ENCODE assay signal across 9 cellular contexts in the genomic region with DNA sequence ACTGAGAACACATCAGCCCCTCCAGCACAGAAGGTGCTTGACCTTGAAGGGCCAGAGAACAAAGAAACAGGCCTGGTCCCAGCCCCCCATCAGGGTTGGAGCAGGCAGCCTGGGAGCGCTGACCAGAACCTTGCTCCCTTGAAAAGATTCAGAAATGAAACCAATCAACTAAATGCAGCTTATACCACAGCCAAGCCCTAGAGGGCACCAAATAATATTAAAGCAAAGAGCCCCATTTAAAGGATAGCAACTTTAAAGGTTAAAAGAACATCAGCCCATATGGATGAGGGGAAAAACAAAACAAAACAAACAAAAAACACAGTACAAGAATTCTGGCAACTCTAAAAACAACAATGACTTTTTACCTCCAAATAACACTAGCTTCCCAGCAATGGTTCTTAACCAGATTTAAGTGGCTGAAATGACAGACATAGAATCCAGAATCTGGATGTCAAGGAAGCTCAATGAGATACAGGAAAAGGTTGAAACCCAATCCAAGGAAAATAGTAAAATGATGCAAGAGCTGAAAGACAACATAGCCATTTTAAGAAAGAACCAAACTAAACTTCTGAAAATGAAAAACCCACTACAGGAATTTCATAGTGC.
A peak's percentile ranks its signal among the peaks of the same experiment; 100 is the strongest.
DNase-seq lines count a peak whose midpoint lies in the region; ATAC-seq and TF ChIP-seq lines count a peak whose summit lies in the region.
"Had no signal": no experiment of that assay in that cellular context is flagged by ENCODE, and none has a peak within 500 bp of the region (broad histone marks: within the 10 kb centered on the region; RNA-seq: fewer than 3 reads in every experiment).

No MANE protein-coding gene starts in this region.

- no peak overlapping the region for H3K4me2 ChIP-seq in neuronal stem cell (ENCODE audit: insufficient read depth, low read length, poor library complexity, severe bottlenecking)

- no peak overlapping the region for H2BK12ac ChIP-seq in neuronal stem cell (ENCODE audit: low read length)

- ATAC-seq in GM18502 (IDR thresholded peaks at IDR 0.05; ENCODE audit: poor library complexity, unreplicated experiment) = peak; percentile 46
- peak; percentile 72 for ATAC-seq in RWPE2 (ENCODE audit: low read depth)
- no peak for ATAC-seq in HG03045 (IDR thresholded peaks at IDR 0.05; ENCODE audit: unreplicated experiment)
- no peak for ATAC-seq in HG03139 (IDR thresholded peaks at IDR 0.05; ENCODE audit: unreplicated experiment)

- H3K4me3 ChIP-seq in RWPE2 (ENCODE audit: severe bottlenecking) (no peak overlapping the region), neuronal stem cell (ENCODE audit: low read length in 2 of 2) (no peak overlapping the region)
- H3K4me3 ChIP-seq: SJSA1 had no signal

- H3K9me3 ChIP-seq in RWPE2 (ENCODE audit: severe bottlenecking) = no peaks in the 10 kb centered on the region
- H3K9me3 ChIP-seq in neuronal stem cell (replicated peaks in 1 of 2; ENCODE audit: control insufficient read depth in 2 of 2, insufficient read depth in 1 of 2, low read depth in 1 of 2, low read length in 2 of 2) = no peaks in the 10 kb centered on the region
- H3K9me3 ChIP-seq: SJSA1 had no signal

- H3K18ac ChIP-seq in neuronal stem cell (ENCODE audit: low read length) = no peak overlapping the region

- H2BK5ac ChIP-seq in neuronal stem cell (ENCODE audit: low read length) = no peak overlapping the region

- H3K4ac ChIP-seq in neuronal stem cell (ENCODE audit: low read length) = no peak overlapping the region

- H3K14ac ChIP-seq in neuronal stem cell (ENCODE audit: low read length) = no peak overlapping the region

- no peak overlapping the region for H4K8ac ChIP-seq in neuronal stem cell (ENCODE audit: low read depth, low read length)

- H3K79me1 ChIP-seq in neuronal stem cell (ENCODE audit: low read depth, low read length) = no peaks in the 10 kb centered on the region

- H2BK120ac ChIP-seq in neuronal stem cell (ENCODE audit: low read depth, low read length) = no peak overlapping the region

- H4K91ac ChIP-seq in neuronal stem cell (ENCODE audit: low read depth, low read length, poor library complexity) = no peak overlapping the region

- no peak overlapping the region for H2AK5ac ChIP-seq in neuronal stem cell (ENCODE audit: low read depth, low read length)

- no peaks in the 10 kb centered on the region for H3K27me3 ChIP-seq in RWPE2 (ENCODE audit: insufficient read depth, poor library complexity, severe bottlenecking)
- H3K27me3 ChIP-seq in neuronal stem cell (ENCODE audit: control insufficient read depth in 3 of 3, insufficient read depth in 3 of 3, low read depth in 1 of 3, low read length in 3 of 3) = no peaks in the 10 kb centered on the region
- H3K27me3 ChIP-seq: SJSA1 had no signal

- H2AFZ ChIP-seq in neuronal stem cell (ENCODE audit: low read length) = no peak overlapping the region

- H3K4me1 ChIP-seq in RWPE2 (ENCODE audit: insufficient read depth, poor library complexity, severe bottlenecking) (no peaks in the 10 kb centered on the region), neuronal stem cell (ENCODE audit: control insufficient read depth in 2 of 2, insufficient read depth in 1 of 2, low read depth in 1 of 2, low read length in 2 of 2) (no peaks in the 10 kb centered on the region)
- H3K4me1 ChIP-seq: SJSA1 had no signal

- TF ChIP-seq CTCF in RWPE2 (IDR thresholded peaks at IDR 0.05; ENCODE audit: poor library complexity, severe bottlenecking) = peak; percentile 73

- no CpG with 5 or more reads among the region's 1 CpG for WGBS in neuronal stem cell (ENCODE audit: extremely low coverage in 2 of 2, insufficient read length in 2 of 2, insufficient replicate concordance in 1 of 2), 2 donors

- H3K9ac ChIP-seq in neuronal stem cell (ENCODE audit: low read depth, low read length, poor library complexity) = no peak overlapping the region

- no peak overlapping the region for H3K23ac ChIP-seq in neuronal stem cell (ENCODE audit: low read depth, low read length, poor library complexity)

- H3K27ac ChIP-seq in RWPE2 (ENCODE audit: poor library complexity, severe bottlenecking) = no peak overlapping the region
- H3K27ac ChIP-seq in neuronal stem cell (replicated peaks; ENCODE audit: low read length) = no peak overlapping the region
- H3K27ac ChIP-seq: SJSA1 had no signal

- H3K36me3 ChIP-seq in RWPE2 (ENCODE audit: low read depth) (no peaks in the 10 kb centered on the region), neuronal stem cell (replicated peaks in 1 of 2; ENCODE audit: control insufficient read depth in 2 of 2, insufficient read depth in 2 of 2, low read length in 2 of 2) (no peaks in the 10 kb centered on the region)
- H3K36me3 ChIP-seq: SJSA1 had no signal

- no peak overlapping the region for H2BK15ac ChIP-seq in neuronal stem cell (ENCODE audit: low read length)

- peak; percentile 21 for DNase-seq in A172 (ENCODE audit: low spot score)
- DNase-seq in RWPE2 (ENCODE audit: low spot score) = no peak
- peak; percentile 14 for DNase-seq in iris pigment epithelial cell (ENCODE audit: low read depth)
- DNase-seq in neuronal stem cell (ENCODE audit: low spot score) = no peak
- DNase-seq in NCI-H1436 treated with DMSO at 0.1 percent for 48 hours (lab: John Stamatoyannopoulos, UW) = no peak

Comparison
In these comparisons a context has a peak if more than half of its experiments do, and no peak if none do; other contexts are left out.
1. DNase-seq: peak in A172 (single experiment) and iris pigment epithelial cell (single experiment); none in RWPE2 (single experiment), neuronal stem cell (single experiment) and NCI-H1436 treated with DMSO at 0.1 percent for 48 hours (single experiment).
2. ATAC-seq: peak in GM18502 (single experiment) and RWPE2 (single experiment); none in HG03045 (single experiment) and HG03139 (single experiment).